13 cellular contexts compared by ENCODE assay signal in the genomic region with DNA sequence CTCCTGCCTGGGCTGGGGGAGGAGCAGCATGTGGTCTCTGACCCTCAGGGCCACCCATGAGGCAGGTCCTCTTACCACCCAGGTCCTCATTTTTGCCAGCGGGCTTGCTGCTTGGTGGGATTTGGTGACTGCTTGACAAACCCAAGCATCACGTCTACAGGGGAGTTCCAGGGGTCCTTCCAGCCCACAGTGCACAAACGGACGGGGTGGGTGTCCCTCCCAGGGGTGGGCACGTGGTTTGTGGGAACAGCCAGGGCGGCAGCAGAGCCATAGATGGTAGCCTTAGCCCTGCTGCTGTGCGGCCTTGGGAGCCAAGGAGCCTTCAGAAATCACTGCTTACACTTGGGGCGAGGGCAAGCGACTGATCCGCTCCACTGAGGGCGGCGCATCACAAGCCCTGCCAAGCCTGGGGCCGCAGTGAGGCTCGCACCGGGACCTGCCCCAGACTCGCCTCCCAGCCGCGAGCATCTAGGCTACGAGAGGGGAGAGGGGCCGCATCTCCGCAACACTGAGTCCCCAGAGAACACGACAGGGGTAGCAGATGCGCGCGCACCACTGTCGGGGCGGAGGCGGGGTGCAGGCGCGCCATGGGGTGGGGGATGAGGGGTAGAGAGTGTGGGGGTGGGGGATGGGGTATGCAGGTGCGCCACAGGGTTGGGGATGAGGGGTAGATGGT. TPM values are rescaled to one million over a fixed set of nuclear protein-coding genes. Genes with fewer than 3 reads are reported as not detected.
A peak's percentile ranks its signal among the peaks of the same experiment; 100 is the strongest.
DNase-seq lines count a peak whose midpoint lies in the region; ATAC-seq lines count a peak whose summit lies in the region.
"Had no signal": no experiment of that assay in that cellular context is flagged by ENCODE, and none has a peak within 500 bp of the region (broad histone marks: within the 10 kb centered on the region; RNA-seq: fewer than 3 reads in every experiment).

No MANE protein-coding gene starts in this region.

- H3K36me3 ChIP-seq in CD4-positive, alpha-beta memory T cell (ENCODE audit: insufficient read depth, low read length) = no peaks in the 10 kb centered on the region

- H3K27me3 ChIP-seq in CD4-positive, alpha-beta memory T cell (ENCODE audit: insufficient read depth, low read length) = no peaks in the 10 kb centered on the region
- H3K27me3 ChIP-seq: testis had no signal

- no peaks in the 10 kb centered on the region for H3K9me3 ChIP-seq in CD4-positive, alpha-beta memory T cell (ENCODE audit: control insufficient read depth in 1 of 2, low read length in 2 of 2)
- H3K9me3 ChIP-seq: testis had no signal

- intact Hi-C loops in CD4-positive, alpha-beta memory T cell (cut with micrococcal nuclease) = no loop called here

- H3K27me3 Mint-ChIP-seq in CD4-positive, alpha-beta memory T cell = no peaks in the 10 kb centered on the region
- H3K27me3 Mint-ChIP-seq in IgD-negative memory B cell = no peaks in the 10 kb centered on the region
- no peaks in the 10 kb centered on the region for H3K27me3 Mint-ChIP-seq in activated T-cell treated with anti-CD3 and anti-CD28 coated beads, Interleukin-2, amount 50 U/mL, for 72 hours (ENCODE audit: low read depth)

- no peak overlapping the region for H3K4me3 ChIP-seq in CD4-positive, alpha-beta memory T cell (ENCODE audit: low read length in 2 of 2)
- H3K4me3 ChIP-seq: testis had no signal

- H3K27ac Mint-ChIP-seq in CD4-positive, alpha-beta memory T cell = peak overlapping the region; percentile 17 to 88 (median 76)
- peak overlapping the region; percentile 89 to 93 (median 92) for H3K27ac Mint-ChIP-seq in IgD-negative memory B cell
- no peak overlapping the region for H3K27ac Mint-ChIP-seq in activated T-cell treated with anti-CD3 and anti-CD28 coated beads, Interleukin-2, amount 50 U/mL, for 72 hours
- H3K27ac Mint-ChIP-seq: nephron had no signal

- H3K36me3 Mint-ChIP-seq in CD4-positive, alpha-beta memory T cell = peaks cover 0 to 12% of the 10 kb centered on the region in 2 donors
- peaks cover 2% of the 10 kb centered on the region for H3K36me3 Mint-ChIP-seq in IgD-negative memory B cell
- no peaks in the 10 kb centered on the region for H3K36me3 Mint-ChIP-seq in activated T-cell treated with anti-CD3 and anti-CD28 coated beads, Interleukin-2, amount 50 U/mL, for 72 hours (ENCODE audit: insufficient read depth in 2 of 2)

- DNase-seq in CD4-positive, alpha-beta memory T cell = peak in 4 of 5 donors; percentile 34 to 75 (median 60)
- peak; percentile 16 to 19 for DNase-seq in activated T-cell treated with anti-CD3 and anti-CD28 coated beads, Interleukin-2, amount 50 U/mL, for 72 hours
- DNase-seq in left lobe of liver (ENCODE audit: low spot score) (peak; percentile 33), DMS 273 treated with DMSO at 0.1 percent for 48 hours (lab: John Stamatoyannopoulos, UW) (no peak)
- DNase-seq: NCI-H146, PC-3, testis had no signal

- H3K4me1 ChIP-seq in CD4-positive, alpha-beta memory T cell (ENCODE audit: insufficient read depth, low read length) = peaks cover 32% of the 10 kb centered on the region
- H3K4me1 ChIP-seq: testis had no signal

- CTCF ChIA-PET in CD4-positive, alpha-beta memory T cell (lab: Charles Lee; ENCODE audit: partially characterized antibody) = no interaction called here

- peak overlapping the region; percentile 22 for H3K27ac ChIP-seq in CD4-positive, alpha-beta memory T cell (ENCODE audit: low read depth, low read length)
- H3K27ac ChIP-seq: testis had no signal

- no peak for ATAC-seq in activated T-cell treated with anti-CD3 and anti-CD28 coated beads, Interleukin-2, amount 50 U/mL, for 72 hours (replicated peaks in 1 of 2)
- ATAC-seq in left lobe of liver (no peak), GM19455 (IDR thresholded peaks at IDR 0.05; ENCODE audit: unreplicated experiment) (no peak), GM21619 (IDR thresholded peaks at IDR 0.05; ENCODE audit: unreplicated experiment) (no peak), HG03460 (IDR thresholded peaks at IDR 0.05; ENCODE audit: unreplicated experiment) (no peak)

- peak overlapping the region in 7 of 8 donors; percentile 33 to 77 (median 49) for H3K4me3 Mint-ChIP-seq in CD4-positive, alpha-beta memory T cell
- peak overlapping the region; percentile 41 to 81 (median 74) for H3K4me3 Mint-ChIP-seq in IgD-negative memory B cell
- H3K4me3 Mint-ChIP-seq in activated T-cell treated with anti-CD3 and anti-CD28 coated beads, Interleukin-2, amount 50 U/mL, for 72 hours = peak overlapping the region in 1 of 2 donors; percentile 46
- H3K4me3 Mint-ChIP-seq: nephron had no signal

- POLR2A ChIA-PET in CD4-positive, alpha-beta memory T cell (lab: Charles Lee; ENCODE audit: partially characterized antibody) = no interaction called here

- H3K4me1 Mint-ChIP-seq in CD4-positive, alpha-beta memory T cell = peaks cover 6 to 33% (median 14%) of the 10 kb centered on the region in 4 donors
- H3K4me1 Mint-ChIP-seq in IgD-negative memory B cell = peaks cover 24 to 28% (median 26%) of the 10 kb centered on the region in 3 donors
- H3K4me1 Mint-ChIP-seq in activated T-cell treated with anti-CD3 and anti-CD28 coated beads, Interleukin-2, amount 50 U/mL, for 72 hours (ENCODE audit: low read depth) = no peaks in the 10 kb centered on the region
- H3K4me1 Mint-ChIP-seq: nephron had no signal

- peaks cover 0 to 2% (median 0%) of the 10 kb centered on the region in 8 donors for H3K9me3 Mint-ChIP-seq in CD4-positive, alpha-beta memory T cell
- H3K9me3 Mint-ChIP-seq in IgD-negative memory B cell = peaks cover 0 to 2% (median 0%) of the 10 kb centered on the region in 3 donors
- no peaks in the 10 kb centered on the region for H3K9me3 Mint-ChIP-seq in activated T-cell treated with anti-CD3 and anti-CD28 coated beads, Interleukin-2, amount 50 U/mL, for 72 hours
- H3K9me3 Mint-ChIP-seq: nephron had no signal

RNA-seq across cellular contexts. Expression of a gene that starts 36.9 kb away (rescaled TPM):
- 10 to 100 TPM; 85.2 to 90.1 TPM for total RNA-seq in CD4-positive, alpha-beta memory T cell
- 1 to 10 TPM; 1.6 to 3.2 TPM for polyA plus RNA-seq in CD4-positive, alpha-beta memory T cell
- polyA plus RNA-seq in IgD-negative memory B cell = 17.0 TPM
- total RNA-seq in activated T-cell treated with anti-CD3 and anti-CD28 coated beads, Interleukin-2, amount 50 U/mL, for 72 hours = 1 to 10 TPM in 1 of 2 donors, under 1 TPM in 1; 0.36 to 4.1 TPM
- total RNA-seq in left lobe of liver = 34.9 TPM
- total RNA-seq: HT-29 had no signal
